In genomic region chr9:133347985-133348762, GRCh38 we compare ENCODE assay signal across 8 cellular contexts. TPM values are rescaled to one million over a fixed set of nuclear protein-coding genes. Genes with fewer than 3 reads are reported as not detected.
DNase-seq lines count a peak whose midpoint lies in the region; ATAC-seq, FAIRE-seq and TF ChIP-seq lines count a peak whose summit lies in the region.

Gene MED22 (minus strand): TSS chr9:133348131. CDS start chr9:133346662, 1,469 bp downstream.
Gene RPL7A (plus strand): TSS chr9:133348218. CDS start chr9:133348244, 26 bp downstream.

- peak within 1 kb of the TSS; percentile 92 for H3K27ac ChIP-seq in SU-DHL-6 (ENCODE audit: low read depth, low read length)
- peak within 1 kb of the TSS; percentile 73 to 93 (median 84) for H3K27ac ChIP-seq in pancreas
- peak within 1 kb of the TSS; percentile 77 to 91 (median 88) for H3K27ac ChIP-seq in thyroid gland

- no peaks in the 10 kb centered on the region; the same call in 1 of the 2 replicates for H4K20me1 ChIP-seq in SU-DHL-6 (ENCODE audit: low read depth, low read length)

- peak within 1 kb of the TSS; percentile 100 for H3K4me3 Mint-ChIP-seq in activated naive CD8-positive, alpha-beta T cell treated with anti-CD3 and anti-CD28 coated beads, Interleukin-2, amount 10 ng/mL, durations not matched to agents 7 days and 5 days

- H3F3A ChIP-seq in SU-DHL-6 (ENCODE audit: insufficient read depth), result peaks cover 48% of the 10 kb centered on the region

- peaks cover 39% of the 10 kb centered on the region for H3K36me3 Mint-ChIP-seq in activated naive CD8-positive, alpha-beta T cell treated with anti-CD3 and anti-CD28 coated beads, Interleukin-2, amount 10 ng/mL, durations not matched to agents 7 days and 5 days

- 0% methylated on average over 61 to 66 of the region's 66 CpGs for WGBS in pancreas, 2 donors
- 0% methylated on average over 35 to 38 of the region's 66 CpGs for WGBS in thyroid gland, 2 donors

- H3K4me2 ChIP-seq in SU-DHL-6 (ENCODE audit: low read depth, low read length, poor library complexity, severe bottlenecking), result peak within 1 kb of the TSS; percentile 77

- H3K9ac ChIP-seq in SU-DHL-6 (ENCODE audit: low read length), result peak within 1 kb of the TSS; percentile 100

- H3K36me3 ChIP-seq in SU-DHL-6 (ENCODE audit: low read length) (peaks cover 35% of the 10 kb centered on the region), pancreas (peaks cover 13 to 50% (median 40%) of the 10 kb centered on the region in 3 donors), thyroid gland (peaks cover 50 to 57% of the 10 kb centered on the region in 2 donors)

- no peaks in the 10 kb centered on the region for H3K9me3 Mint-ChIP-seq in activated naive CD8-positive, alpha-beta T cell treated with anti-CD3 and anti-CD28 coated beads, Interleukin-2, amount 10 ng/mL, durations not matched to agents 7 days and 5 days

- H3K27ac Mint-ChIP-seq in activated naive CD8-positive, alpha-beta T cell treated with anti-CD3 and anti-CD28 coated beads, Interleukin-2, amount 10 ng/mL, durations not matched to agents 7 days and 5 days, result peak within 1 kb of the TSS; percentile 99

- peaks cover 40% of the 10 kb centered on the region for H3K79me2 ChIP-seq in SU-DHL-6 (ENCODE audit: insufficient read depth, low read length)

- POLR2A ChIA-PET in activated naive CD8-positive, alpha-beta T cell treated with anti-CD3 and anti-CD28 coated beads, Interleukin-2, amount 10 ng/mL, durations not matched to agents 7 days and 5 days (lab: Charles Lee), result interaction anchor here (0.7 to 6.5 kb wide), 15 partner anchors 8 to 335 kb away, joined by 3 to 147 read pairs (median 5); partner anchors contain the start of genes STKLD1, SURF1, SURF2 and SURF6

- DNase-seq in GM04504 (ENCODE audit: low read depth) (peak; percentile 93), NCI-H1417 (lab: John Stamatoyannopoulos, UW) (peak; percentile 84 to 99 (median 96)), Right ventricle myocardium inferior (ENCODE audit: missing footprints) (peak; percentile 97), pancreas (peak; percentile 88 to 95 (median 92)), thyroid gland (peak; percentile 94 to 95)
- DNase-seq in activated naive CD8-positive, alpha-beta T cell treated with anti-CD3 and anti-CD28 coated beads, Interleukin-2, amount 10 ng/mL, durations not matched to agents 7 days and 5 days, result peak; percentile 87

- ATAC-seq in HG02610 (IDR thresholded peaks at IDR 0.05; ENCODE audit: unreplicated experiment) (peak; percentile 57), Right ventricle myocardium inferior (peak; percentile 90), pancreas (peak; percentile 90 to 94 (median 92))
- peak; percentile 78 for ATAC-seq in activated naive CD8-positive, alpha-beta T cell treated with anti-CD3 and anti-CD28 coated beads, Interleukin-2, amount 10 ng/mL, durations not matched to agents 7 days and 5 days (ENCODE audit: low read depth)

- H3K9me3 ChIP-seq in SU-DHL-6 (ENCODE audit: insufficient read depth, low read length) (no peaks in the 10 kb centered on the region), pancreas (no peaks in the 10 kb centered on the region), thyroid gland (no peaks in the 10 kb centered on the region)

- TF ChIP-seq POLR2A in thyroid gland (IDR thresholded peaks at IDR 0.05), result peak in 1 of 2 donors; percentile 84

- no peak for FAIRE-seq in pancreas (lab: Jason Lieb, UNC)

- no peaks in the 10 kb centered on the region for H3K9me2 ChIP-seq in SU-DHL-6 (replicated peaks; ENCODE audit: insufficient read depth, low read length)

- TF ChIP-seq CTCF in SU-DHL-6 (IDR thresholded peaks at IDR 0.05; ENCODE audit: insufficient read depth, low read length, poor library complexity, severe bottlenecking), result no peak
- TF ChIP-seq CTCF in pancreas (IDR thresholded peaks at IDR 0.05), result no peak
- peak in 1 of 6 experiments; percentile 24 for TF ChIP-seq CTCF in thyroid gland (IDR thresholded peaks at IDR 0.05)

- H3K27me3 ChIP-seq in SU-DHL-6 (ENCODE audit: low read length) (no peaks in the 10 kb centered on the region), pancreas (no peaks in the 10 kb centered on the region), thyroid gland (no peaks in the 10 kb centered on the region)

- no peaks in the 10 kb centered on the region for H3K27me3 Mint-ChIP-seq in activated naive CD8-positive, alpha-beta T cell treated with anti-CD3 and anti-CD28 coated beads, Interleukin-2, amount 10 ng/mL, durations not matched to agents 7 days and 5 days

- intact Hi-C loops in Right ventricle myocardium inferior (cut with DNase I), result loop anchor here (1.0 kb wide), 1 partner anchor 12 kb away; the partner anchor contains the start of gene SURF6
- intact Hi-C loops in pancreas (cut with DNase I), result no loop called here
- intact Hi-C loops in thyroid gland (cut with DNase I), result no loop called here

- peaks cover 31% of the 10 kb centered on the region for H3K4me1 Mint-ChIP-seq in activated naive CD8-positive, alpha-beta T cell treated with anti-CD3 and anti-CD28 coated beads, Interleukin-2, amount 10 ng/mL, durations not matched to agents 7 days and 5 days

- H2AFZ ChIP-seq in SU-DHL-6 (ENCODE audit: low read depth, low read length, severe bottlenecking), result no peak within 1 kb of the TSS

- H3K4me1 ChIP-seq in pancreas (peaks cover 6 to 15% (median 8%) of the 10 kb centered on the region in 3 donors), thyroid gland (peaks cover 16 to 22% of the 10 kb centered on the region in 2 donors)

- peak within 1 kb of the TSS; percentile 99 for H3K4me3 ChIP-seq in SU-DHL-6 (ENCODE audit: insufficient read depth, low read length, poor library complexity, severe bottlenecking)
- peak within 1 kb of the TSS; percentile 63 to 98 (median 90) for H3K4me3 ChIP-seq in pancreas
- H3K4me3 ChIP-seq in thyroid gland (replicated peaks in 1 of 3), result peak within 1 kb of the TSS; percentile 81 to 98 (median 87)

RNA-seq across cellular contexts. Expression of gene MED22, which starts in this region (rescaled TPM):
- 10 to 100 TPM; 27.8 to 35.5 TPM for total RNA-seq in activated naive CD8-positive, alpha-beta T cell treated with anti-CD3 and anti-CD28 coated beads, Interleukin-2, amount 10 ng/mL, durations not matched to agents 7 days and 5 days
- total RNA-seq in Right ventricle myocardium inferior (20.8 TPM), pancreas (10 to 100 TPM in 3 of 6 donors, 1 to 10 TPM in 3; 6.2 to 14.2 (median 9.9) TPM), thyroid gland (10 to 100 TPM; 41.9 to 58.2 (median 48.6) TPM)
- 10 to 100 TPM; 10.1 to 14.8 TPM for polyA plus RNA-seq in pancreas

RNA-seq across cellular contexts. Expression of gene RPL7A, which starts in this region (rescaled TPM):
- total RNA-seq in activated naive CD8-positive, alpha-beta T cell treated with anti-CD3 and anti-CD28 coated beads, Interleukin-2, amount 10 ng/mL, durations not matched to agents 7 days and 5 days, result 1,000 to 10,000 TPM; 1,843 to 1,855 TPM
- total RNA-seq in Right ventricle myocardium inferior, result 977 TPM
- total RNA-seq in pancreas, result 1,000 to 10,000 TPM; 1,234 to 2,140 (median 1,676) TPM
- polyA plus RNA-seq in pancreas, result 1,000 to 10,000 TPM; 1,900 to 1,906 TPM
- total RNA-seq in thyroid gland, result 1,000 to 10,000 TPM; 1,394 to 2,407 (median 1,585) TPM

Comparison
In these comparisons a context has a peak if more than half of its experiments do, and no peak if none do; other contexts are left out.
1. Peak in every context shown above with its lines: DNase-seq, ATAC-seq, H3K4me3 ChIP-seq and H3K27ac ChIP-seq.